Comparison of ENCODE assay signal across 10 cellular contexts in the genomic region with DNA sequence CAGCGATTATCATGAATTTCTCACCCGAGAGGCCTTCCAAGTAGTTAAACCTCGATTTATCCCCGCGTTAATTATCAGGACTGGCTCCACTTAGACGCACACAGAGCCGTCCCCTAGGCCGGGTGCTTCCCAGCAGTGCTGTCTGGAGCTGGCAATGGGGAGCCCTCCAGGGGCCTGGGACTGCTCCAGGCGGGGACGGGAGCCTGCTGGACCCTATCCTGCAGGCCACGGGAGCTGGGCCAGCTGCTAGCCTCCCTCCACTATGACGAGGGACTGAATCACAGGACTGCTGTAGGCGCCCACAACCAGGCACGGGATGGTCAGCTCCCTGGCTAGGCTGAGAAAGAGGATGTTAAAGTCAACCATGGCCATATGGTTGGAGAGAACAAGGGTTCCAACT.
A peak's percentile ranks its signal among the peaks of the same experiment; 100 is the strongest.
DNase-seq lines count a peak whose midpoint lies in the region; ATAC-seq and TF ChIP-seq lines count a peak whose summit lies in the region.
"Had no signal": no experiment of that assay in that cellular context is flagged by ENCODE, and none has a peak within 500 bp of the region (broad histone marks: within the 10 kb centered on the region; RNA-seq: fewer than 3 reads in every experiment).

No MANE protein-coding gene starts in this region.

- no peaks in the 10 kb centered on the region for H3K27me3 ChIP-seq in GM23248 (replicated peaks; ENCODE audit: insufficient read depth)
- H3K27me3 ChIP-seq: transverse colon had no signal

- H3K27ac ChIP-seq in GM23248 (peak overlapping the region; percentile 60), substantia nigra (ENCODE audit: low read depth, low read length, poor library complexity, severe bottlenecking) (no peak overlapping the region)
- H3K27ac ChIP-seq: transverse colon had no signal

- no peak overlapping the region for H2AFZ ChIP-seq in GM23248

- no peaks in the 10 kb centered on the region for H3K36me3 ChIP-seq in GM23248 (ENCODE audit: low read depth)
- H3K36me3 ChIP-seq: transverse colon had no signal

- CTCF ChIA-PET in activated CD8-positive, alpha-beta memory T cell treated with anti-CD3 and anti-CD28 coated beads, Interleukin-2, amount 10 ng/mL, durations not matched to agents 7 days and 5 days (lab: Charles Lee) = no interaction called here

- peak overlapping the region; percentile 47 for H3K9ac ChIP-seq in GM23248

- no peaks in the 10 kb centered on the region for H3K9me3 Mint-ChIP-seq in activated naive CD8-positive, alpha-beta T cell treated with anti-CD3 and anti-CD28 coated beads for 36 hours
- no peaks in the 10 kb centered on the region for H3K9me3 Mint-ChIP-seq in activated CD8-positive, alpha-beta memory T cell treated with anti-CD3 and anti-CD28 coated beads, Interleukin-2, amount 10 ng/mL, durations not matched to agents 7 days and 5 days (ENCODE audit: low read depth)

- TF ChIP-seq CTCF in astrocyte of the spinal cord (IDR thresholded peaks at IDR 0.05; ENCODE audit: low read depth, low read length) = no peak

- no peaks in the 10 kb centered on the region for H3F3A ChIP-seq in GM23248 (ENCODE audit: insufficient read depth)

- no peak overlapping the region for H3K4me3 ChIP-seq in GM23248
- no peak overlapping the region for H3K4me3 ChIP-seq in astrocyte of the spinal cord (ENCODE audit: low read depth, low read length)
- H3K4me3 ChIP-seq: transverse colon had no signal

- no peak for ATAC-seq in HG02870 (IDR thresholded peaks at IDR 0.05; ENCODE audit: unreplicated experiment)
- no peak for ATAC-seq in activated CD8-positive, alpha-beta memory T cell treated with anti-CD3 and anti-CD28 coated beads, Interleukin-2, amount 10 ng/mL, durations not matched to agents 7 days and 5 days
- ATAC-seq in GM18511 (IDR thresholded peaks at IDR 0.05; ENCODE audit: unreplicated experiment) = no peak

- H3K79me2 ChIP-seq in GM23248 (ENCODE audit: insufficient read depth) = no peaks in the 10 kb centered on the region

- no peak overlapping the region for H3K4me2 ChIP-seq in GM23248 (ENCODE audit: unreplicated experiment)

- no peak overlapping the region for H3K4me3 Mint-ChIP-seq in activated naive CD8-positive, alpha-beta T cell treated with anti-CD3 and anti-CD28 coated beads for 36 hours
- H3K4me3 Mint-ChIP-seq in activated CD8-positive, alpha-beta memory T cell treated with anti-CD3 and anti-CD28 coated beads, Interleukin-2, amount 10 ng/mL, durations not matched to agents 7 days and 5 days = no peak overlapping the region

- H3K9me2 ChIP-seq in GM23248 (ENCODE audit: insufficient read depth) = no peaks in the 10 kb centered on the region

- no peaks in the 10 kb centered on the region for H3K9me3 ChIP-seq in GM23248 (ENCODE audit: low read depth)
- H3K9me3 ChIP-seq: transverse colon had no signal

- H3K27ac Mint-ChIP-seq in activated naive CD8-positive, alpha-beta T cell treated with anti-CD3 and anti-CD28 coated beads for 36 hours = no peak overlapping the region
- H3K27ac Mint-ChIP-seq in activated CD8-positive, alpha-beta memory T cell treated with anti-CD3 and anti-CD28 coated beads, Interleukin-2, amount 10 ng/mL, durations not matched to agents 7 days and 5 days = no peak overlapping the region

- H3K36me3 Mint-ChIP-seq in activated naive CD8-positive, alpha-beta T cell treated with anti-CD3 and anti-CD28 coated beads for 36 hours = no peaks in the 10 kb centered on the region
- H3K36me3 Mint-ChIP-seq in activated CD8-positive, alpha-beta memory T cell treated with anti-CD3 and anti-CD28 coated beads, Interleukin-2, amount 10 ng/mL, durations not matched to agents 7 days and 5 days = no peaks in the 10 kb centered on the region

- H4K20me1 ChIP-seq in GM23248 (ENCODE audit: insufficient read depth) = no peaks in the 10 kb centered on the region

- WGBS in GM23248 (ENCODE audit: low coverage in 1 of 2, low lambda C conversion rate in 2 of 2, missing lambda C conversion rate in 2 of 2), 2 experiments = 45 to 47% methylated on average over 14 of the region's 14 CpGs

- H3K4me1 Mint-ChIP-seq in activated naive CD8-positive, alpha-beta T cell treated with anti-CD3 and anti-CD28 coated beads for 36 hours = no peaks in the 10 kb centered on the region
- H3K4me1 Mint-ChIP-seq in activated CD8-positive, alpha-beta memory T cell treated with anti-CD3 and anti-CD28 coated beads, Interleukin-2, amount 10 ng/mL, durations not matched to agents 7 days and 5 days = no peaks in the 10 kb centered on the region

- in situ Hi-C loops in GM23248 (cut with MboI) = no loop called here
- in situ Hi-C loops in astrocyte of the spinal cord (cut with HindIII; ENCODE audit: low sequenced_read_pairs) = no loop called here

- H3K4me1 ChIP-seq in GM23248 (ENCODE audit: insufficient read depth) = peaks cover 11% of the 10 kb centered on the region; the same call in 1 of the 2 replicates
- H3K4me1 ChIP-seq: transverse colon had no signal

- no peaks in the 10 kb centered on the region for H3K27me3 Mint-ChIP-seq in activated naive CD8-positive, alpha-beta T cell treated with anti-CD3 and anti-CD28 coated beads for 36 hours
- H3K27me3 Mint-ChIP-seq in activated CD8-positive, alpha-beta memory T cell treated with anti-CD3 and anti-CD28 coated beads, Interleukin-2, amount 10 ng/mL, durations not matched to agents 7 days and 5 days = no peaks in the 10 kb centered on the region

- DNase-seq in GM23248 = peak; percentile 91
- peak; percentile 88 for DNase-seq in astrocyte of the spinal cord (ENCODE audit: low read depth, low spot score)
- DNase-seq in hippocampal formation (lab: John Stamatoyannopoulos, UW) = peak; percentile 15 to 23
- peak in 34 of 49 donors; percentile 9 to 73 (median 40) for DNase-seq in substantia nigra (lab: John Stamatoyannopoulos, UW)
- DNase-seq in activated naive CD8-positive, alpha-beta T cell treated with anti-CD3 and anti-CD28 coated beads for 36 hours = no peak
- DNase-seq in activated CD8-positive, alpha-beta memory T cell treated with anti-CD3 and anti-CD28 coated beads, Interleukin-2, amount 10 ng/mL, durations not matched to agents 7 days and 5 days = no peak
- DNase-seq: NCI-H1048, transverse colon had no signal

Comparison
In these comparisons a context has a peak if more than half of its experiments do, and no peak if none do; other contexts are left out.
1. DNase-seq: peak in GM23248 (single experiment), astrocyte of the spinal cord (single experiment), hippocampal formation (2 of 2) and substantia nigra (34 of 49); none in activated naive CD8-positive, alpha-beta T cell treated with anti-CD3 and anti-CD28 coated beads for 36 hours (single experiment) and activated CD8-positive, alpha-beta memory T cell treated with anti-CD3 and anti-CD28 coated beads, Interleukin-2, amount 10 ng/mL, durations not matched to agents 7 days and 5 days (single experiment).